11 cellular contexts compared by ENCODE assay signal in genomic region chr12:123223241-123223668, GRCh38. TPM values are rescaled to one million over a fixed set of nuclear protein-coding genes. Genes with fewer than 3 reads are reported as not detected.
DNase-seq lines count a peak whose midpoint lies in the region; ATAC-seq and TF ChIP-seq lines count a peak whose summit lies in the region.
"Had no signal": no experiment of that assay in that cellular context is flagged by ENCODE, and none has a peak within 500 bp of the region (broad histone marks: within the 10 kb centered on the region; RNA-seq: fewer than 3 reads in every experiment).

No MANE protein-coding gene starts in this region.

- peak; percentile 98 for ATAC-seq in activated T-helper 17 cell treated with anti-CD3 and anti-CD28 coated beads, Interleukin-2, amount 50 U/mL, for 72 hours (replicated peaks)
- no peak for ATAC-seq in Right ventricle myocardium inferior

- H3K27ac Mint-ChIP-seq in activated T-helper 17 cell treated with anti-CD3 and anti-CD28 coated beads, Interleukin-2, amount 50 U/mL, for 72 hours, result peak overlapping the region; percentile 75
- H3K27ac Mint-ChIP-seq: activated B cell treated with CpG ODN at 0.5 μM for 24 hours had no signal

- in situ Hi-C loops in GM13976 (cut with MboI; ENCODE audit: low sequenced_read_pairs, unreplicated experiment), result no loop called here

- intact Hi-C loops in Right ventricle myocardium inferior (cut with DNase I), result no loop called here

- peak; percentile 49 for DNase-seq in GM13976 (ENCODE audit: low spot score)
- peak; percentile 19 for DNase-seq in LHCN-M2 (ENCODE audit: low read depth)
- DNase-seq in stimulated activated CD4-positive, alpha-beta T cell treated with anti-CD3 and anti-CD28 coated beads, Interleukin-4, amount 100 ng/mL, for 1 hour, result peak; percentile 27
- no peak for DNase-seq in Right ventricle myocardium inferior (ENCODE audit: missing footprints)
- no peak for DNase-seq in islet precursor cell
- DNase-seq in NCI-H1694 treated with DMSO at 0.1 percent for 48 hours (lab: John Stamatoyannopoulos, UW), result no peak
- no peak for DNase-seq in NCI-H187 (lab: John Stamatoyannopoulos, UW)
- DNase-seq: activated B cell treated with CpG ODN at 0.5 μM for 24 hours, DMS 273 treated with DMSO at 0.1 percent for 48 hours, H7 had no signal

- peak overlapping the region; percentile 77 for H3K4me3 Mint-ChIP-seq in activated T-helper 17 cell treated with anti-CD3 and anti-CD28 coated beads, Interleukin-2, amount 50 U/mL, for 72 hours
- H3K4me3 Mint-ChIP-seq: activated B cell treated with CpG ODN at 0.5 μM for 24 hours had no signal

- no peak for TF ChIP-seq CTCF in GM13976 (IDR thresholded peaks at IDR 0.05; ENCODE audit: borderline replicate concordance, control extremely low read depth, extremely low read depth, insufficient read depth, missing control alignments)

- H3K36me3 Mint-ChIP-seq in activated T-helper 17 cell treated with anti-CD3 and anti-CD28 coated beads, Interleukin-2, amount 50 U/mL, for 72 hours (ENCODE audit: low read depth), result peaks cover 80% of the 10 kb centered on the region

- H3K27me3 Mint-ChIP-seq in activated T-helper 17 cell treated with anti-CD3 and anti-CD28 coated beads, Interleukin-2, amount 50 U/mL, for 72 hours, result no peaks in the 10 kb centered on the region
- H3K27me3 Mint-ChIP-seq: activated B cell treated with CpG ODN at 0.5 μM for 24 hours had no signal

- no peaks in the 10 kb centered on the region for H3K9me3 Mint-ChIP-seq in activated T-helper 17 cell treated with anti-CD3 and anti-CD28 coated beads, Interleukin-2, amount 50 U/mL, for 72 hours
- H3K9me3 Mint-ChIP-seq: activated B cell treated with CpG ODN at 0.5 μM for 24 hours had no signal

- peaks cover 15% of the 10 kb centered on the region for H3K4me1 Mint-ChIP-seq in activated T-helper 17 cell treated with anti-CD3 and anti-CD28 coated beads, Interleukin-2, amount 50 U/mL, for 72 hours

RNA-seq across cellular contexts. Expression of gene MPHOSPH9, which starts 9.7 kb away (rescaled TPM):
- total RNA-seq in LHCN-M2 (2014; rRNA removed) (52.6 and 67.5 TPM in 2 replicates), Right ventricle myocardium inferior (21.3 TPM)
- 7.8 TPM for polyA plus RNA-seq in LHCN-M2 (2012)
- 10 to 100 TPM; 72.3 to 77.1 TPM for total RNA-seq in activated T-helper 17 cell treated with anti-CD3 and anti-CD28 coated beads, Interleukin-2, amount 50 U/mL, for 72 hours

RNA-seq across cellular contexts. Expression of gene MTRFR, which starts 10.0 kb away (rescaled TPM):
- total RNA-seq in LHCN-M2 (2014; rRNA removed), result 6.6 and 9.2 TPM in 2 replicates
- 12.2 TPM for polyA plus RNA-seq in LHCN-M2 (2012)
- 10 to 100 TPM; 26.8 to 32.3 TPM for total RNA-seq in activated T-helper 17 cell treated with anti-CD3 and anti-CD28 coated beads, Interleukin-2, amount 50 U/mL, for 72 hours
- 8.1 TPM for total RNA-seq in Right ventricle myocardium inferior

RNA-seq across cellular contexts. Expression of gene CDK2AP1, which starts 48.4 kb away (rescaled TPM):
- total RNA-seq in LHCN-M2 (2014; rRNA removed) (442 and 463 TPM in 2 replicates), Right ventricle myocardium inferior (74.9 TPM)
- 359 TPM for polyA plus RNA-seq in LHCN-M2 (2012)
- total RNA-seq in activated T-helper 17 cell treated with anti-CD3 and anti-CD28 coated beads, Interleukin-2, amount 50 U/mL, for 72 hours, result 10 to 100 TPM; 25.1 to 41.9 TPM

Comparison
In these comparisons a context has a peak if more than half of its experiments do, and no peak if none do; other contexts are left out.
1. DNase-seq: peak in GM13976 (single experiment), LHCN-M2 (single experiment) and stimulated activated CD4-positive, alpha-beta T cell treated with anti-CD3 and anti-CD28 coated beads, Interleukin-4, amount 100 ng/mL, for 1 hour (single experiment); none in Right ventricle myocardium inferior (single experiment), islet precursor cell (single experiment), NCI-H1694 treated with DMSO at 0.1 percent for 48 hours (single experiment) and NCI-H187 (0 of 2).